ENCODE assay signal across 3 cellular contexts in the genomic region with DNA sequence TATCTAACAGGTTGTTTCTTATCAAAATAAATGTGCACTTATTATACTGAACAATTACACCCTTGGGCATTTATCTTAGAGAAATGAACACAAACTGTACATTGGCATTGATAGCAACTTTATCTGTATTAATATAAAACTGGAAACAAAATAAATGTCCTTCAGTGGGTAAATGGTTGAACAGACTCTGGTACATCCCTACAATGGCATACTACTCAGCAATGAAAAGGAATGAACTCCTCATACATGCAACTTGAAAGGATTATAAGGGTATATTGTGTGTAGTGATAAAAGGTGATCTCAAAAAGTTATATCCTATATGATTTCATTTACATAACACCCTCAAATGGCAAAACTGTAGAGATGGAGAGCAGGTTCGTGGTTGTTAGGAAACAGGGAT.
TF ChIP-seq lines count a peak whose summit lies in the region.

No MANE protein-coding gene starts in this region.

TF ChIP-seq in SK-N-SH treated with all-trans-retinoic acid at 6 μM for 48 hours, 23 proteins besides CTCF, POLR2A, EP300 and RAD21 (continued from another document):
- TF ChIP-seq, protein P1, sequence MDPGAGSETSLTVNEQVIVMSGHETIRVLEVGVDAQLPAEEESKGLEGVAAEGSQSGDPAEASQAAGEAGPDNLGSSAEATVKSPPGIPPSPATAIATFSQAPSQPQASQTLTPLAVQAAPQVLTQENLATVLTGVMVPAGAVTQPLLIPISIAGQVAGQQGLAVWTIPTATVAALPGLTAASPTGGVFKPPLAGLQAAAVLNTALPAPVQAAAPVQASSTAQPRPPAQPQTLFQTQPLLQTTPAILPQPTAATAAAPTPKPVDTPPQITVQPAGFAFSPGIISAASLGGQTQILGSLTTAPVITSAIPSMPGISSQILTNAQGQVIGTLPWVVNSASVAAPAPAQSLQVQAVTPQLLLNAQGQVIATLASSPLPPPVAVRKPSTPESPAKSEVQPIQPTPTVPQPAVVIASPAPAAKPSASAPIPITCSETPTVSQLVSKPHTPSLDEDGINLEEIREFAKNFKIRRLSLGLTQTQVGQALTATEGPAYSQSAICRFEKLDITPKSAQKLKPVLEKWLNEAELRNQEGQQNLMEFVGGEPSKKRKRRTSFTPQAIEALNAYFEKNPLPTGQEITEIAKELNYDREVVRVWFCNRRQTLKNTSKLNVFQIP (CRISPR knock-in tag; IDR thresholded peaks at IDR 0.05; ENCODE audit: borderline replicate concordance, low read depth), result no peak
- TF ChIP-seq OSR1 (CRISPR knock-in tag; IDR thresholded peaks at IDR 0.05) (no peak), ZNF8 (CRISPR knock-in tag; IDR thresholded peaks at IDR 0.05) (peak; percentile 98), TOX (CRISPR knock-in tag; IDR thresholded peaks at IDR 0.05; ENCODE audit: borderline replicate concordance) (no peak)

TF ChIP-seq in SK-N-SH, 30 proteins besides CTCF, POLR2A, EP300 and RAD21 (continued from another document):
- no peak for TF ChIP-seq JUND (IDR thresholded peaks at IDR 0.05)
- TF ChIP-seq ELF1 (IDR thresholded peaks at IDR 0.05), result no peak
- TF ChIP-seq, protein P2, sequence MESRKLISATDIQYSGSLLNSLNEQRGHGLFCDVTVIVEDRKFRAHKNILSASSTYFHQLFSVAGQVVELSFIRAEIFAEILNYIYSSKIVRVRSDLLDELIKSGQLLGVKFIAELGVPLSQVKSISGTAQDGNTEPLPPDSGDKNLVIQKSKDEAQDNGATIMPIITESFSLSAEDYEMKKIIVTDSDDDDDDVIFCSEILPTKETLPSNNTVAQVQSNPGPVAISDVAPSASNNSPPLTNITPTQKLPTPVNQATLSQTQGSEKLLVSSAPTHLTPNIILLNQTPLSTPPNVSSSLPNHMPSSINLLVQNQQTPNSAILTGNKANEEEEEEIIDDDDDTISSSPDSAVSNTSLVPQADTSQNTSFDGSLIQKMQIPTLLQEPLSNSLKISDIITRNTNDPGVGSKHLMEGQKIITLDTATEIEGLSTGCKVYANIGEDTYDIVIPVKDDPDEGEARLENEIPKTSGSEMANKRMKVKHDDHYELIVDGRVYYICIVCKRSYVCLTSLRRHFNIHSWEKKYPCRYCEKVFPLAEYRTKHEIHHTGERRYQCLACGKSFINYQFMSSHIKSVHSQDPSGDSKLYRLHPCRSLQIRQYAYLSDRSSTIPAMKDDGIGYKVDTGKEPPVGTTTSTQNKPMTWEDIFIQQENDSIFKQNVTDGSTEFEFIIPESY (IDR thresholded peaks at IDR 0.05; ENCODE audit: borderline replicate concordance, low read depth), result no peak

TF ChIP-seq in K562, 482 proteins besides CTCF, POLR2A, EP300 and RAD21 (continued from another document):
- TF ChIP-seq ZNF146 (CRISPR knock-in tag; IDR thresholded peaks at IDR 0.05; ENCODE audit: unreplicated experiment), result peak; percentile 92
- peak; percentile 90 for TF ChIP-seq RBM25 (IDR thresholded peaks at IDR 0.05; ENCODE audit: low read depth, low read length, severe bottlenecking)
